Comparison of ENCODE assay signal across 16 cellular contexts in the genomic region with DNA sequence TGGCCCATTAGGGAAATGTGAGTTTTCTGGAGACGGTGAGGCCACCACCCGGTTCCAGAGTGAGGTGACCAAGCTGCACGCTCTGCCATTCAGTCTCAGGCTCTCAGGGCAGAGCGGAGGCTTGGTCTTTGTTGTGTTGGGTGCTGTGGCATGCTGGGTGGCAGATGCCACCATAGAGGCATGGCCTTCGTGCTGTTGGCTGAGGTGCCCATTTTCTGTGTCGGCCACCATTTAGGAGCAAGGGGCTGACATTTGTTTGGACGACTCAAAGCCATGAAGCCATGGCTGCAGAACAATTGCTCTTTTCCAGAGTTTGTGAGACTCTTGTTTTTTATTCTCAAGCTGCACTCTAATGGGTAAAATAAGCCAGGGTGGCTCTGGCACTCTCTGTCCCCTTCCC.
DNase-seq lines count a peak whose midpoint lies in the region; ATAC-seq and TF ChIP-seq lines count a peak whose summit lies in the region.
"Had no signal": no experiment of that assay in that cellular context is flagged by ENCODE, and none has a peak within 500 bp of the region (broad histone marks: within the 10 kb centered on the region; RNA-seq: fewer than 3 reads in every experiment).

No MANE protein-coding gene starts in this region.

- POLR2A ChIA-PET in HEK293 (lab: Yijun Ruan, JAX) = interaction anchor here (0.7 kb wide), 1 partner anchor 468 kb away, joined by 3 read pairs; no protein-coding TSS in a partner anchor

- H3K9me3 Mint-ChIP-seq in central memory CD8-positive, alpha-beta T cell = no peaks in the 10 kb centered on the region
- H3K9me3 Mint-ChIP-seq in memory B cell = no peaks in the 10 kb centered on the region
- H3K9me3 Mint-ChIP-seq: CD4-positive, CD25-positive, alpha-beta regulatory T cell had no signal

- H3K27ac ChIP-seq in HEK293 (ENCODE audit: extremely low read depth, low read depth, low read length) = no peak overlapping the region
- peak overlapping the region; percentile 55 for H3K27ac ChIP-seq in stomach smooth muscle (ENCODE audit: low read length)
- H3K27ac ChIP-seq: SJSA1 had no signal

- ATAC-seq in central memory CD8-positive, alpha-beta T cell (replicated peaks; ENCODE audit: extremely low read depth, poor library complexity, severe bottlenecking) = no peak
- no peak for ATAC-seq in memory B cell (ENCODE audit: low read depth)
- ATAC-seq: Right ventricle myocardium inferior had no signal

- no peak overlapping the region for H3K9ac ChIP-seq in stomach smooth muscle (ENCODE audit: low read length in 2 of 2)

- TF ChIP-seq CTCF in HEK293 (tag by site-specific recombination; IDR thresholded peaks at IDR 0.05) = no peak

- H3K4me1 Mint-ChIP-seq in central memory CD8-positive, alpha-beta T cell = peaks cover 45% of the 10 kb centered on the region
- peaks cover 13% of the 10 kb centered on the region for H3K4me1 Mint-ChIP-seq in memory B cell

- H3K27me3 Mint-ChIP-seq in central memory CD8-positive, alpha-beta T cell = no peaks in the 10 kb centered on the region
- no peaks in the 10 kb centered on the region for H3K27me3 Mint-ChIP-seq in memory B cell
- H3K27me3 Mint-ChIP-seq: B cell; CD4-positive, CD25-positive, alpha-beta regulatory T cell had no signal

- no peak for DNase-seq in central memory CD8-positive, alpha-beta T cell (ENCODE audit: low spot score in 2 of 2)
- no peak for DNase-seq in memory B cell (ENCODE audit: low spot score in 2 of 2)
- DNase-seq in HuH-7.5 (ENCODE audit: low spot score) = no peak
- no peak for DNase-seq in medulla oblongata (ENCODE audit: extremely low spot score)
- no peak for DNase-seq in NCI-H146 (lab: John Stamatoyannopoulos, UW)
- DNase-seq: CD4-positive, CD25-positive, alpha-beta regulatory T cell; DMS79; Kasumi-1; NCI-H187; NCI-H446 treated with DMSO at 0.1 percent for 48 hours; NCI-H526 treated with DMSO at 0.1 percent for 48 hours had no signal

- H3K4me3 ChIP-seq in HEK293 (ENCODE audit: low read depth, low read length) = no peak overlapping the region
- H3K4me3 ChIP-seq in stomach smooth muscle (ENCODE audit: low read length in 2 of 2) = no peak overlapping the region
- H3K4me3 ChIP-seq: SJSA1 had no signal

- H3K36me3 Mint-ChIP-seq in central memory CD8-positive, alpha-beta T cell (ENCODE audit: insufficient read depth) = peaks cover 59% of the 10 kb centered on the region
- H3K36me3 Mint-ChIP-seq in memory B cell = peaks cover 44% of the 10 kb centered on the region

- no peaks in the 10 kb centered on the region for H3K27me3 ChIP-seq in stomach smooth muscle (ENCODE audit: control insufficient read depth in 1 of 2, insufficient read depth in 2 of 2, low read length in 2 of 2)
- H3K27me3 ChIP-seq: SJSA1 had no signal

- H3K4me1 ChIP-seq in HEK293 (ENCODE audit: control insufficient read depth, insufficient read depth, low read length) = no peaks in the 10 kb centered on the region
- H3K4me1 ChIP-seq in stomach smooth muscle (ENCODE audit: control insufficient read depth, insufficient read depth, low read length) = peaks cover 19% of the 10 kb centered on the region
- H3K4me1 ChIP-seq: SJSA1 had no signal

- H3K4me3 Mint-ChIP-seq in central memory CD8-positive, alpha-beta T cell = no peak overlapping the region
- no peak overlapping the region for H3K4me3 Mint-ChIP-seq in memory B cell
- H3K4me3 Mint-ChIP-seq: B cell had no signal

- CTCF ChIA-PET in HEK293 (lab: Yijun Ruan, JAX) = no interaction called here

- peak overlapping the region; percentile 86 for H3K27ac Mint-ChIP-seq in central memory CD8-positive, alpha-beta T cell (ENCODE audit: low read depth)
- H3K27ac Mint-ChIP-seq in memory B cell = peak overlapping the region; percentile 15
- H3K27ac Mint-ChIP-seq: B cell had no signal

- no peaks in the 10 kb centered on the region for H3K9me3 ChIP-seq in HEK293 (ENCODE audit: control insufficient read depth, insufficient read depth, low read depth, low read length)
- no peaks in the 10 kb centered on the region for H3K9me3 ChIP-seq in stomach smooth muscle (ENCODE audit: control insufficient read depth in 2 of 2, low read length in 2 of 2)
- H3K9me3 ChIP-seq: SJSA1 had no signal

- H3K36me3 ChIP-seq in HEK293 (ENCODE audit: control insufficient read depth in 2 of 2, insufficient read depth in 1 of 2, low read length in 2 of 2) = peaks cover 15 to 73% of the 10 kb centered on the region in 2 experiments
- H3K36me3 ChIP-seq in stomach smooth muscle (ENCODE audit: control insufficient read depth in 2 of 2, insufficient read depth in 2 of 2, low read length in 2 of 2) = peaks cover 12 to 22% of the 10 kb centered on the region in 2 donors

TF ChIP-seq in HEK293, 187 proteins besides CTCF, POLR2A, EP300 and RAD21:
- TF ChIP-seq ZNF596 (tag by site-specific recombination; IDR thresholded peaks at IDR 0.05) = no peak
- TF ChIP-seq, protein P1, sequence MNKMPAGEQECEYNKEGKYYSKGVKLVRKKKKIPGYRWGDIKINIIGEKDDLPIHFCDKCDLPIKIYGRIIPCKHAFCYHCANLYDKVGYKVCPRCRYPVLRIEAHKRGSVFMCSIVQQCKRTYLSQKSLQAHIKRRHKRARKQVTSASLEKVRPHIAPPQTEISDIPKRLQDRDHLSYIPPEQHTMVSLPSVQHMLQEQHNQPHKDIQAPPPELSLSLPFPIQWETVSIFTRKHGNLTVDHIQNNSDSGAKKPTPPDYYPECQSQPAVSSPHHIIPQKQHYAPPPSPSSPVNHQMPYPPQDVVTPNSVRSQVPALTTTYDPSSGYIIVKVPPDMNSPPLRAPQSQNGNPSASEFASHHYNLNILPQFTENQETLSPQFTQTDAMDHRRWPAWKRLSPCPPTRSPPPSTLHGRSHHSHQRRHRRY (tag by site-specific recombination; IDR thresholded peaks at IDR 0.05) = no peak
- TF ChIP-seq ZNF221 (tag by site-specific recombination; IDR thresholded peaks at IDR 0.05; ENCODE audit: borderline replicate concordance) = no peak
- no peak for TF ChIP-seq REPIN1 (tag by site-specific recombination; IDR thresholded peaks at IDR 0.05; ENCODE audit: low read depth)
- no peak for TF ChIP-seq ZNF558 (tag by site-specific recombination; IDR thresholded peaks at IDR 0.05)
- 0 out of 2 replicates have a peak, but pooled peaks have one; percentile 24 for TF ChIP-seq ZNF600 (tag by site-specific recombination; IDR thresholded peaks at IDR 0.05)
